In the genomic region with DNA sequence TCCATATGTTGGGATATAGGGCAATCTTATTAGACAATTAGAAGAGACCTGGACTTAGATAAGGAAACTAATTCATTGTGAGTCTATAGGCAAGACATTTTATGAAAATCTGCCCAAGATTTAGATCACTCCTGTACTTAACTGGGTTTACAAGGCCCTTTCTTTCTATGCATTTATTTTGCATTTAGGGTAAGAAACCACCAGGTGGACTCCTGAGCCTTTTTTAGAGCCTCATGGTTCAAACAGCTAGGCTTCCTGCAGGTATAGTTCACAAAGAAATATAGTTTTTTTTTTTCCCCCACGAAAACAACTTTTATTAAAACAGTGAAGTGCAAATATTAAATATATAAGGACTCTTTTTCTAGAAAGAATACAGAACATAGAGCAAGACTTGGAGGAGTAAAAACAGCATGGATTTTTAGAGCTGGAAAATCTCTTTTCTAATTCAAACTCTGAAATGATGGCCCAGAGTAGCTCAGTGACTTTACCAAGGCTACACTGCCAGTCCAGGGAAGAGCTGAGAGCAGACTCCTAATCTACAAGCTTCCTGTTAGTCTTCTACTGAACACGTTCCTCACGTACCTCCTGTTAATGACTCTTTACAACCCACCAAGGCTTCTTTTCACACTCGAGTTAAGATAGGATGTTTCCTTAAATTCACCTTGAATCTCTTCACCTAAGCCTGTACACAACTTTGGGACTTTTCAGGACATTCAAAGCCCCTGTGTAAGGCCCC, we compare ENCODE assay signal across 15 cellular contexts.
DNase-seq lines count a peak whose midpoint lies in the region; ATAC-seq and TF ChIP-seq lines count a peak whose summit lies in the region.
"Had no signal": no experiment of that assay in that cellular context is flagged by ENCODE, and none has a peak within 500 bp of the region (broad histone marks: within the 10 kb centered on the region; RNA-seq: fewer than 3 reads in every experiment).

No MANE protein-coding gene starts in this region.

- no peak overlapping the region for H3K9ac ChIP-seq in PC-3 (ENCODE audit: low read length)

- no peaks in the 10 kb centered on the region for H3K79me2 ChIP-seq in PC-3 (ENCODE audit: low read length)

- H3K27me3 Mint-ChIP-seq in activated naive CD4-positive, alpha-beta T cell treated with anti-CD3 and anti-CD28 coated beads for 36 hours (ENCODE audit: low read depth), result no peaks in the 10 kb centered on the region

- no peaks in the 10 kb centered on the region for H4K20me1 ChIP-seq in PC-3 (ENCODE audit: low read length)

- H3K4me3 Mint-ChIP-seq in activated naive CD4-positive, alpha-beta T cell treated with anti-CD3 and anti-CD28 coated beads for 36 hours, result no peak overlapping the region

- no peaks in the 10 kb centered on the region for H3K9me2 ChIP-seq in PC-3 (replicated peaks; ENCODE audit: low read length)

- no peak overlapping the region for H2AFZ ChIP-seq in PC-3 (ENCODE audit: low read length)

- no peak overlapping the region for H3K27ac ChIP-seq in PC-3 (ENCODE audit: low read length)
- H3K27ac ChIP-seq: cardiac muscle cell, SJCRH30 had no signal

- DNase-seq in GM12864 (ENCODE audit: low read depth) (no peak), PC-3 (peak; percentile 17), left lobe of liver (ENCODE audit: low spot score) (no peak), SK-N-DZ (ENCODE audit: low spot score) (no peak)
- DNase-seq in activated naive CD4-positive, alpha-beta T cell treated with anti-CD3 and anti-CD28 coated beads for 36 hours, result no peak
- DNase-seq: activated CD8-positive, alpha-beta memory T cell treated with anti-CD3 and anti-CD28 coated beads for 24 hours; Calu3; head of caudate nucleus; islet precursor cell; NCI-H1092; SJCRH30 had no signal

- no peak overlapping the region for H3K4me2 ChIP-seq in PC-3 (ENCODE audit: low read length)

- H3K27me3 ChIP-seq in PC-3 (ENCODE audit: low read length), result no peaks in the 10 kb centered on the region
- H3K27me3 ChIP-seq: cardiac muscle cell, SJCRH30 had no signal

- BruUV-seq in PC-3 (replicated peaks; lab: Mats Ljungman, UMichigan), result no TSS peak

- TF ChIP-seq CTCF in GM12864 (IDR thresholded peaks at IDR 0.05; ENCODE audit: low read depth, low read length, missing control alignments) (peak; percentile 15), PC-3 (conservative IDR thresholded peaks at IDR 0.05; ENCODE audit: low read depth, low read length) (peak; percentile 32)

- peak; percentile 57 for ATAC-seq in HG02623 (IDR thresholded peaks at IDR 0.05; ENCODE audit: unreplicated experiment)
- ATAC-seq in PC-3, result no peak
- peak; percentile 44 for ATAC-seq in left lobe of liver
- no peak for ATAC-seq in HG03457 (IDR thresholded peaks at IDR 0.05; ENCODE audit: unreplicated experiment)
- no peak for ATAC-seq in GM21528 (IDR thresholded peaks at IDR 0.05; ENCODE audit: low FRiP score, unreplicated experiment)

- H3K4me1 ChIP-seq in PC-3 (ENCODE audit: insufficient read depth, low read length), result peaks cover 18% of the 10 kb centered on the region

- no peaks in the 10 kb centered on the region for H3K9me3 ChIP-seq in PC-3 (ENCODE audit: low read length)
- H3K9me3 ChIP-seq: SJCRH30 had no signal

- H3K9me3 Mint-ChIP-seq in activated naive CD4-positive, alpha-beta T cell treated with anti-CD3 and anti-CD28 coated beads for 36 hours, result no peaks in the 10 kb centered on the region

- H3K4me3 ChIP-seq in GM12864 (ENCODE audit: low read depth, low read length) (no peak overlapping the region), PC-3 (ENCODE audit: low read length) (no peak overlapping the region)
- H3K4me3 ChIP-seq: cardiac muscle cell, SJCRH30 had no signal

- no peaks in the 10 kb centered on the region for H3K4me1 Mint-ChIP-seq in activated naive CD4-positive, alpha-beta T cell treated with anti-CD3 and anti-CD28 coated beads for 36 hours (ENCODE audit: low read depth)

- H3K36me3 ChIP-seq in PC-3 (ENCODE audit: low read depth, low read length), result no peaks in the 10 kb centered on the region
- H3K36me3 ChIP-seq: cardiac muscle cell, SJCRH30 had no signal

- CTCF ChIA-PET in PC-3 (lab: Charles Lee), result no interaction called here
- CTCF ChIA-PET in activated naive CD4-positive, alpha-beta T cell treated with anti-CD3 and anti-CD28 coated beads for 36 hours (lab: Charles Lee), result interaction anchor here (0.6 kb wide), 1 partner anchor 294 kb away, joined by 3 read pairs; no protein-coding TSS in a partner anchor

- intact Hi-C loops in PC-3 (cut with micrococcal nuclease), result no loop called here
- intact Hi-C loops in activated naive CD4-positive, alpha-beta T cell treated with anti-CD3 and anti-CD28 coated beads for 36 hours (cut with micrococcal nuclease), result loop anchor here (5.0 kb wide), 1 partner anchor 290 kb away; no protein-coding TSS in a partner anchor

- peaks cover 4% of the 10 kb centered on the region for H3F3A ChIP-seq in PC-3 (ENCODE audit: low read length, unreplicated experiment)

- no peak overlapping the region for H3K27ac Mint-ChIP-seq in activated naive CD4-positive, alpha-beta T cell treated with anti-CD3 and anti-CD28 coated beads for 36 hours

- POLR2A ChIA-PET in PC-3 (lab: Charles Lee; ENCODE audit: unreplicated experiment), result no interaction called here

- H3K36me3 Mint-ChIP-seq in activated naive CD4-positive, alpha-beta T cell treated with anti-CD3 and anti-CD28 coated beads for 36 hours (ENCODE audit: low read depth), result no peaks in the 10 kb centered on the region

Comparison
In these comparisons a context has a peak if more than half of its experiments do, and no peak if none do; other contexts are left out.
1. ATAC-seq: peak in HG02623 (single experiment) and left lobe of liver (single experiment); none in PC-3 (single experiment), HG03457 (single experiment) and GM21528 (single experiment).